Comparison of ENCODE assay signal across 19 cellular contexts in the genomic region with DNA sequence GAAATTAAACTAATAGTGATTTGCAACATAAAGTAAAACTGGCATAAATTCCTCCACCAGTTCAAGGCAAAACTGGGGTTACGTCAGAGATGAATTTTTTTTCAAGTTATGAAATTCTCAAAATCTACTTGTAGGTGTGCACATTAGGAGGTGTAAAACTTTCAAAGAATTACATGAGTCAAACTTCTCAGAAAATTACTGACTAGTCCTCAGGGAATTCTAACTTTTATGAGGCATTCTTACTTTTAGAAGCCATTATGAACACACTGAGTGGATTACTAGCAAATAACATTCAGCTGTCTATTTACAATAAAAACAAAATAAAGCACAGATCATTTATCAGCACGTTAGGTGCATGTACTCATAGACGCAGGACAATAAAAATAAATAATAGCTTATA.
"Had no signal": no experiment of that assay in that cellular context is flagged by ENCODE, and none has a peak within 500 bp of the region (broad histone marks: within the 10 kb centered on the region; RNA-seq: fewer than 3 reads in every experiment).

No MANE protein-coding gene starts in this region.

- H2AFZ ChIP-seq: hepatocyte had no signal

- H3K4me3 ChIP-seq: esophagus muscularis mucosa, hepatocyte, lung, psoas muscle, skin epidermis, suprapubic skin, thyroid gland had no signal

- H3K27me3 ChIP-seq: esophagus muscularis mucosa, foreskin keratinocyte, hepatocyte, suprapubic skin, thyroid gland had no signal

- DNase-seq: effector memory CD8-positive, alpha-beta T cell; foreskin keratinocyte; head of caudate nucleus; left colon; left ventricle myocardium superior; mesendoderm; naive B cell; occipital lobe; psoas muscle; stimulated activated CD4-positive, alpha-beta T cell treated with anti-CD3 and anti-CD28 coated beads, Interleukin-12 subunit alpha, Interleukin-12 subunit beta, amount 100 ng/mL, for 4 hours; stimulated activated CD4-positive, alpha-beta T cell treated with anti-CD3 and anti-CD28 coated beads, Interleukin-2, amount 100 ng/mL, for 48 hours; stimulated activated naive CD4-positive, alpha-beta T cell treated with Interleukin-2 at 50 U/mL for 16 hours; thyroid gland had no signal

- H3K36me3 ChIP-seq: esophagus muscularis mucosa, suprapubic skin, thyroid gland had no signal

- H3K27ac ChIP-seq: epithelial cell of prostate, esophagus muscularis mucosa, foreskin keratinocyte, psoas muscle, suprapubic skin, thyroid gland had no signal

- H3K9me3 ChIP-seq: esophagus muscularis mucosa, psoas muscle, suprapubic skin, thyroid gland had no signal

- H3K79me2 ChIP-seq: hepatocyte had no signal

- H3K4me2 ChIP-seq: hepatocyte had no signal

- H3K4me1 ChIP-seq: esophagus muscularis mucosa, foreskin keratinocyte, psoas muscle, suprapubic skin, thyroid gland had no signal
